Comparison of ENCODE assay signal across 1 cellular context in the genomic region with DNA sequence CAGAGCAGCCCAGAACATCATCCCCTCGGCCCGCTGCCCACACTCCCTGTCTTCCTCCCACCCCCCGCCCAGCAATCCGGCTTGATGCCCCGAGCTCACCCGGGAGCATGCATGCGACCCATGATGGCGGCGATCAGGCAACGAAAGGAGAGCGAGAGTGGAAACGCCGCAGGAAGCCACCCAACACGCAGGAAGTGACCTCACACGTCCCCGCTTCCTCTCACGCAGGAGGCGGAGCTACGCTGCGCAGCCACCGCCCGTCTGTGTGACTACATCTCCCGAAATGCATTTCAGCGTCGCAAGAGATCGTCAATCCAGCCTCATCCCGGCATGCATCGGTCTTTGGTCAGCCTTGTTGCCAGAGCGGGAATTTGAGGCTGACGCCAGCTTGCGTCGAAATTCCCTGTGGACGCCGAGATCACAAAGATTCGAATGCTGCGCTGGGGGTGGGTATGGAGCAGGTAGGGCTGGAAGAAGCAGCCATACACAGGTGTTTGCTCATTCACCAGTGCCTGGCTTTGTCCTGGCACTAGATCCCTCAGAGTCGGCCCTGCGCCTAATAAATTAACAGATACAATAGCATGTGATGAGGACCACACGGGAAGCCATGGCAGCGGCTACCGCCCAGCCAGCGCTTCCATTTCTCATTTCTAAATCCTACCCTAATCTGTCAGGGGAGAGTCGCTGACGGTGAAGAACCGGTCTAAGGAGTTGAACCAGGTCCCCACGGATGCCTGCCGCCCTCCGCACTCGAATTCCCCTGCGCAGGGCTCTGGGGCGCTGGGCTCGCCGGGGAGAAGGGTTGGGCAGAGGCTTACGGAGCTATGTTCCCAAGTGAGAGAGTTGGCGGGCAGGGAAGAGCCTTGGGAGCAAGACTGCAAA.
TF ChIP-seq lines count a peak whose summit lies in the region.

TSS of gene RPS13 (minus strand) at position 148 of the 882 bp plus-strand sequence. CDS start at position 122, 26 bp downstream.

TF ChIP-seq in K562, 482 proteins besides CTCF, POLR2A, EP300 and RAD21 (continued from another document and continues in another):
- TF ChIP-seq ARHGAP35 (IDR thresholded peaks at IDR 0.05; ENCODE audit: partially characterized antibody), result no peak
- TF ChIP-seq ARNT (IDR thresholded peaks at IDR 0.05), result peak in 1 of 2 experiments; percentile 44; a peak in 1 of 4 replicates
- TF ChIP-seq GTF2E2 (tag; IDR thresholded peaks at IDR 0.05), result peak; percentile 95
- peak; percentile 25 for TF ChIP-seq ZNF24 (IDR thresholded peaks at IDR 0.05)
- 0 out of 2 replicates have a peak, but pooled peaks have one; percentile 16 for TF ChIP-seq TCF7 (IDR thresholded peaks at IDR 0.05; ENCODE audit: borderline replicate concordance)
- TF ChIP-seq, protein P1, sequence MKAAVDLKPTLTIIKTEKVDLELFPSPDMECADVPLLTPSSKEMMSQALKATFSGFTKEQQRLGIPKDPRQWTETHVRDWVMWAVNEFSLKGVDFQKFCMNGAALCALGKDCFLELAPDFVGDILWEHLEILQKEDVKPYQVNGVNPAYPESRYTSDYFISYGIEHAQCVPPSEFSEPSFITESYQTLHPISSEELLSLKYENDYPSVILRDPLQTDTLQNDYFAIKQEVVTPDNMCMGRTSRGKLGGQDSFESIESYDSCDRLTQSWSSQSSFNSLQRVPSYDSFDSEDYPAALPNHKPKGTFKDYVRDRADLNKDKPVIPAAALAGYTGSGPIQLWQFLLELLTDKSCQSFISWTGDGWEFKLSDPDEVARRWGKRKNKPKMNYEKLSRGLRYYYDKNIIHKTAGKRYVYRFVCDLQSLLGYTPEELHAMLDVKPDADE (conservative IDR thresholded peaks at IDR 0.05; ENCODE audit: control insufficient read depth, low read depth, low read length), result peak; percentile 91
- peak; percentile 98 for TF ChIP-seq CREM (IDR thresholded peaks at IDR 0.05; ENCODE audit: low read depth)
- no peak for TF ChIP-seq SMAD4 (CRISPR knock-in tag; conservative IDR thresholded peaks at IDR 0.05)
- TF ChIP-seq, protein P2, sequence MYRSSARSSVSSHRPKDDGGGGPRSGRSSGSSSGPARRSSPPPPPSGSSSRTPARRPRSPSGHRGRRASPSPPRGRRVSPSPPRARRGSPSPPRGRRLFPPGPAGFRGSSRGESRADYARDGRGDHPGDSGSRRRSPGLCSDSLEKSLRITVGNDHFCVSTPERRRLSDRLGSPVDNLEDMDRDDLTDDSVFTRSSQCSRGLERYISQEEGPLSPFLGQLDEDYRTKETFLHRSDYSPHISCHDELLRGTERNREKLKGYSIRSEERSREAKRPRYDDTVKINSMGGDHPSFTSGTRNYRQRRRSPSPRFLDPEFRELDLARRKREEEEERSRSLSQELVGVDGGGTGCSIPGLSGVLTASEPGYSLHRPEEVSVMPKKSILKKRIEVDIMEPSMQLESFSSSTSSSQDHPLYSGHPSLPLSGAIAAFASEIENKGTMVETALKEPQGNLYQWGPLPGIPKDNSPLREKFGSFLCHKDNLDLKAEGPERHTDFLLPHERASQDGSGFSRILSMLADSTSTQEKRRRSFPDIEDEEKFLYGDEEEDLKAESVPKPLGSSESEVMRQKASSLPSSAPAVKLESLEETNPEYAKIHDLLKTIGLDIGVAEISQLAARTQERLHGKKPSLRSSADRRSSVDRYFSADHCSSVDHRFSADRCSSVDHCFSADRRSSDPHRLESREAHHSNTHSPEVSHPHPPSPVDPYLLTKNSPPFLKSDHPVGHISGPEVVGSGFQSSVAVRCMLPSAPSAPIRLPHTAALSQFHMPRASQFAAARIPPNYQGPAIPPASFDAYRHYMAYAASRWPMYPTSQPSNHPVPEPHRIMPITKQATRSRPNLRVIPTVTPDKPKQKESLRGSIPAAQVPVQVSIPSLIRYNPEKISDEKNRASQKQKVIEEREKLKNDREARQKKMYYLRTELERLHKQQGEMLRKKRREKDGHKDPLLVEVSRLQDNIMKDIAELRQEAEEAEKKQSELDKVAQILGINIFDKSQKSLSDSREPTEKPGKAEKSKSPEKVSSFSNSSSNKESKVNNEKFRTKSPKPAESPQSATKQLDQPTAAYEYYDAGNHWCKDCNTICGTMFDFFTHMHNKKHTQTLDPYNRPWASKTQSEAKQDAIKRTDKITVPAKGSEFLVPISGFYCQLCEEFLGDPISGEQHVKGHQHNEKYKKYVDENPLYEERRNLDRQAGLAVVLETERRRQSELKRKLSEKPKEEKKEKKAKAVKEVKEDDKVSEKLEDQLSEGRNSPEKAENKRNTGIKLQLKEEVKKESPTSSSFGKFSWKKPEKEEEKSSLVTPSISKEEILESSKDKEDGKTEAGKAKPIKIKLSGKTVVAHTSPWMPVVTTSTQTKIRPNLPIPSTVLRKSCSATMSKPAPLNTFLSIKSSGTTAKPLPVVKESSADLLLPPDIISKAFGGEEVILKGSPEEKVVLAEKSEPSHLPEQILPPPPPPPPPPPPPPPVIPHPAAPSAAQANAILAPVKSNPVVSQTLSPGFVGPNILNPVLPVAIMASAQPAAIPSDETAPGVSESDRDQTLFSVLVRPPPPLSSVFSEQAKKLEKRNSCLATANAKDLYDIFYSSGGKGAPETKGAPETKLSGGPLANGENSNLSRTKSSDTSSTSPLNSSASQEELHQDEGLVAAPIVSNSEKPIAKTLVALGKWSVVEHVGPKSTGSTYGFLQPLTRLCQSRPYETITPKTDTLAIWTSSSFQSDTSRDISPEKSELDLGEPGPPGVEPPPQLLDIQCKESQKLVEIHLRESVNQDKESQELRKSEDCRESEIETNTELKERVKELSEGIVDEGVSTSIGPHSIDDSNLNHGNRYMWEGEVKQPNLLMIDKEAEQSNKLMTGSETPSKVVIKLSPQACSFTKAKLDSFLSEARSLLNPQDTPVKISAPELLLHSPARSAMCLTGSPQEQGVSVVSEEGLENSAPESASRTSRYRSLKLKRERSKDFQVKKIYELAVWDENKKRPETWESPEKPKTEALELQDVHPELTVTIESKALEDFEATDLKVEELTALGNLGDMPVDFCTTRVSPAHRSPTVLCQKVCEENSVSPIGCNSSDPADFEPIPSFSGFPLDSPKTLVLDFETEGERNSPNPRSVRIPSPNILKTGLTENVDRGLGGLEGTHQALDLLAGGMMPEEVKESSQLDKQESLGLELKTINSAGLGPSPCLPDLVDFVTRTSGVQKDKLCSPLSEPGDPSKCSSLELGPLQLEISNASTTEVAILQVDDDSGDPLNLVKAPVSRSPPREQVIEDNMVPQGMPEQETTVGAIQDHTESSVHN (IDR thresholded peaks at IDR 0.05; ENCODE audit: borderline replicate concordance in 1 of 2, low read depth in 1 of 2), result no peak
- no peak for TF ChIP-seq ZNF174 (CRISPR knock-in tag; IDR thresholded peaks at IDR 0.05)
- peak; percentile 19; the same call in 1 of the 2 replicates for TF ChIP-seq XRCC5 (IDR thresholded peaks at IDR 0.05; ENCODE audit: low read depth, low read length)
- no peak for TF ChIP-seq BRF1 (IDR thresholded peaks at IDR 0.05; ENCODE audit: borderline replicate concordance, extremely low read depth, insufficient read length)
- no peak for TF ChIP-seq HNRNPK (IDR thresholded peaks at IDR 0.05; ENCODE audit: low read depth, low read length, poor library complexity, severe bottlenecking)
- no peak for TF ChIP-seq ESRRB (CRISPR knock-in tag; IDR thresholded peaks at IDR 0.05; ENCODE audit: borderline replicate concordance)
- no peak for TF ChIP-seq ZNF408 (CRISPR knock-in tag; IDR thresholded peaks at IDR 0.05; ENCODE audit: low read depth)
- TF ChIP-seq, protein P3, sequence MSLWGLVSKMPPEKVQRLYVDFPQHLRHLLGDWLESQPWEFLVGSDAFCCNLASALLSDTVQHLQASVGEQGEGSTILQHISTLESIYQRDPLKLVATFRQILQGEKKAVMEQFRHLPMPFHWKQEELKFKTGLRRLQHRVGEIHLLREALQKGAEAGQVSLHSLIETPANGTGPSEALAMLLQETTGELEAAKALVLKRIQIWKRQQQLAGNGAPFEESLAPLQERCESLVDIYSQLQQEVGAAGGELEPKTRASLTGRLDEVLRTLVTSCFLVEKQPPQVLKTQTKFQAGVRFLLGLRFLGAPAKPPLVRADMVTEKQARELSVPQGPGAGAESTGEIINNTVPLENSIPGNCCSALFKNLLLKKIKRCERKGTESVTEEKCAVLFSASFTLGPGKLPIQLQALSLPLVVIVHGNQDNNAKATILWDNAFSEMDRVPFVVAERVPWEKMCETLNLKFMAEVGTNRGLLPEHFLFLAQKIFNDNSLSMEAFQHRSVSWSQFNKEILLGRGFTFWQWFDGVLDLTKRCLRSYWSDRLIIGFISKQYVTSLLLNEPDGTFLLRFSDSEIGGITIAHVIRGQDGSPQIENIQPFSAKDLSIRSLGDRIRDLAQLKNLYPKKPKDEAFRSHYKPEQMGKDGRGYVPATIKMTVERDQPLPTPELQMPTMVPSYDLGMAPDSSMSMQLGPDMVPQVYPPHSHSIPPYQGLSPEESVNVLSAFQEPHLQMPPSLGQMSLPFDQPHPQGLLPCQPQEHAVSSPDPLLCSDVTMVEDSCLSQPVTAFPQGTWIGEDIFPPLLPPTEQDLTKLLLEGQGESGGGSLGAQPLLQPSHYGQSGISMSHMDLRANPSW (CRISPR knock-in tag; IDR thresholded peaks at IDR 0.05), result no peak
- peak; percentile 82 for TF ChIP-seq EGR1 (conservative IDR thresholded peaks at IDR 0.05)
- TF ChIP-seq HDAC3 (IDR thresholded peaks at IDR 0.05; ENCODE audit: borderline replicate concordance, partially characterized antibody), result no peak
- peak; percentile 73 to 74; a peak in 2 of 4 replicates for TF ChIP-seq TBL1XR1 (IDR thresholded peaks at IDR 0.05; ENCODE audit: low read length in 2 of 2)
- TF ChIP-seq MEF2D (tag; conservative IDR thresholded peaks at IDR 0.05; ENCODE audit: low read depth), result 0 out of 2 replicates have a peak, but pooled peaks have one; percentile 52
- peak; percentile 76; the same call in 1 of the 2 replicates for TF ChIP-seq MTA3 (IDR thresholded peaks at IDR 0.05; ENCODE audit: borderline replicate concordance)
- peak; percentile 68 for TF ChIP-seq C11orf30 (IDR thresholded peaks at IDR 0.05; ENCODE audit: low read depth)
- no peak for TF ChIP-seq CBX8 (IDR thresholded peaks at IDR 0.05; ENCODE audit: borderline replicate concordance, extremely low read depth, low read depth, low read length, poor library complexity, severe bottlenecking)
- peak; percentile 98 for TF ChIP-seq POLR2B (IDR thresholded peaks at IDR 0.05; ENCODE audit: low read depth, partially characterized antibody)
- TF ChIP-seq HNRNPH1 (optimal IDR thresholded peaks at IDR 0.05; ENCODE audit: low read depth, low read length), result no peak
- peak; percentile 62; the same call in 1 of the 2 replicates for TF ChIP-seq ESRRA (IDR thresholded peaks at IDR 0.05; ENCODE audit: borderline replicate concordance, low read depth)
- peak; percentile 94 for TF ChIP-seq HNRNPLL (IDR thresholded peaks at IDR 0.05; ENCODE audit: low read depth, low read length, poor library complexity, severe bottlenecking)
- TF ChIP-seq, protein P4, sequence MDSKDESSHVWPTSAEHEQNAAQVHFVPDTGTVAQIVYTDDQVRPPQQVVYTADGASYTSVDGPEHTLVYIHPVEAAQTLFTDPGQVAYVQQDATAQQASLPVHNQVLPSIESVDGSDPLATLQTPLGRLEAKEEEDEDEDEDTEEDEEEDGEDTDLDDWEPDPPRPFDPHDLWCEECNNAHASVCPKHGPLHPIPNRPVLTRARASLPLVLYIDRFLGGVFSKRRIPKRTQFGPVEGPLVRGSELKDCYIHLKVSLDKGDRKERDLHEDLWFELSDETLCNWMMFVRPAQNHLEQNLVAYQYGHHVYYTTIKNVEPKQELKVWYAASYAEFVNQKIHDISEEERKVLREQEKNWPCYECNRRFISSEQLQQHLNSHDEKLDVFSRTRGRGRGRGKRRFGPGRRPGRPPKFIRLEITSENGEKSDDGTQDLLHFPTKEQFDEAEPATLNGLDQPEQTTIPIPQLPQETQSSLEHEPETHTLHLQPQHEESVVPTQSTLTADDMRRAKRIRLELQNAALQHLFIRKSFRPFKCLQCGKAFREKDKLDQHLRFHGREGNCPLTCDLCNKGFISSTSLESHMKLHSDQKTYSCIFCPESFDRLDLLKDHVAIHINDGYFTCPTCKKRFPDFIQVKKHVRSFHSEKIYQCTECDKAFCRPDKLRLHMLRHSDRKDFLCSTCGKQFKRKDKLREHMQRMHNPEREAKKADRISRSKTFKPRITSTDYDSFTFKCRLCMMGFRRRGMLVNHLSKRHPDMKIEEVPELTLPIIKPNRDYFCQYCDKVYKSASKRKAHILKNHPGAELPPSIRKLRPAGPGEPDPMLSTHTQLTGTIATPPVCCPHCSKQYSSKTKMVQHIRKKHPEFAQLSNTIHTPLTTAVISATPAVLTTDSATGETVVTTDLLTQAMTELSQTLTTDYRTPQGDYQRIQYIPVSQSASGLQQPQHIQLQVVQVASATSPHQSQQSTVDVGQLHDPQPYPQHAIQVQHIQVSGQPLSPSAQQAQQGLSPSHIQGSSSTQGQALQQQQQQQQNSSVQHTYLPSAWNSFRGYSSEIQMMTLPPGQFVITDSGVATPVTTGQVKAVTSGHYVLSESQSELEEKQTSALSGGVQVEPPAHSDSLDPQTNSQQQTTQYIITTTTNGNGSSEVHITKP (IDR thresholded peaks at IDR 0.05; ENCODE audit: partially characterized antibody), result peak; percentile 21
- peak; percentile 23 for TF ChIP-seq MYNN (IDR thresholded peaks at IDR 0.05)
- no peak for TF ChIP-seq MYNN (CRISPR knock-in tag; IDR thresholded peaks at IDR 0.05)
- peak; percentile 13; the same call in 1 of the 2 replicates for TF ChIP-seq RFX1 (IDR thresholded peaks at IDR 0.05)
- TF ChIP-seq ZNF696 (CRISPR knock-in tag; conservative IDR thresholded peaks at IDR 0.05), result no peak
- no peak for TF ChIP-seq PHF21A (IDR thresholded peaks at IDR 0.05; ENCODE audit: borderline replicate concordance, low read depth)
- peak; percentile 95 for TF ChIP-seq GTF2F1 (IDR thresholded peaks at IDR 0.05; ENCODE audit: low read depth, low read length)
- peak; percentile 73 for TF ChIP-seq PHF20 (IDR thresholded peaks at IDR 0.05; ENCODE audit: partially characterized antibody)
- TF ChIP-seq, protein P5, sequence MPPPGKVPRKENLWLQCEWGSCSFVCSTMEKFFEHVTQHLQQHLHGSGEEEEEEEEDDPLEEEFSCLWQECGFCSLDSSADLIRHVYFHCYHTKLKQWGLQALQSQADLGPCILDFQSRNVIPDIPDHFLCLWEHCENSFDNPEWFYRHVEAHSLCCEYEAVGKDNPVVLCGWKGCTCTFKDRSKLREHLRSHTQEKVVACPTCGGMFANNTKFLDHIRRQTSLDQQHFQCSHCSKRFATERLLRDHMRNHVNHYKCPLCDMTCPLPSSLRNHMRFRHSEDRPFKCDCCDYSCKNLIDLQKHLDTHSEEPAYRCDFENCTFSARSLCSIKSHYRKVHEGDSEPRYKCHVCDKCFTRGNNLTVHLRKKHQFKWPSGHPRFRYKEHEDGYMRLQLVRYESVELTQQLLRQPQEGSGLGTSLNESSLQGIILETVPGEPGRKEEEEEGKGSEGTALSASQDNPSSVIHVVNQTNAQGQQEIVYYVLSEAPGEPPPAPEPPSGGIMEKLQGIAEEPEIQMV (tag; conservative IDR thresholded peaks at IDR 0.05; ENCODE audit: low read depth), result peak; percentile 69; the same call in 1 of the 2 replicates
- TF ChIP-seq ERF (CRISPR knock-in tag; IDR thresholded peaks at IDR 0.05), result peak; percentile 35; the same call in 1 of the 2 replicates
- TF ChIP-seq RBM22 (IDR thresholded peaks at IDR 0.05; ENCODE audit: low read depth, low read length, poor library complexity, severe bottlenecking), result peak; percentile 74
- TF ChIP-seq ATF7 (IDR thresholded peaks at IDR 0.05), result peak; percentile 96
- no peak for TF ChIP-seq TARDBP (IDR thresholded peaks at IDR 0.05)
- peak; percentile 89 for TF ChIP-seq NFRKB (IDR thresholded peaks at IDR 0.05; ENCODE audit: low read depth)
